In the genomic region with DNA sequence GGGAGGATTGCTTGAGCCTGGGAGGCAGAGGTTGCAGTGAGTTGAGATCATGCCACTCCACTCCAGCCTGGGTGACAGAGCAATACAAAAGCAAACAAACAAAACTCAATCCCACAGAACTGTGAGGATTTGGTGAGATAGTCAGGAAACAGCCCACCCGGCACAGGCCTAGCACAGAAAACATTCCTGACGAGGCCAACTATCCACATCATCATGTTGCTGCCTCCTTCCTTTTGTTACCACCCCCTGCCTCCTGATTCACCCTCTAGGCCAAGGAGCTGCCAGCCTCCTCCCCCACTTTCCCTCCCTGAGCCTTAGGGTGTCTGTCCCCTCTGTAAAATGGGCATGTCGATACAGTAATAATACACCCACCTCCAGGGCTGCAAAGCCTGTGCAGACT, we compare ENCODE assay signal across 17 cellular contexts. TPM values are rescaled to one million over a fixed set of nuclear protein-coding genes. Genes with fewer than 3 reads are reported as not detected.
DNase-seq lines count a peak whose midpoint lies in the region; ATAC-seq, FAIRE-seq and TF ChIP-seq lines count a peak whose summit lies in the region.
"Had no signal": no experiment of that assay in that cellular context is flagged by ENCODE, and none has a peak within 500 bp of the region (broad histone marks: within the 10 kb centered on the region; RNA-seq: fewer than 3 reads in every experiment).

No MANE protein-coding gene starts in this region.

- peak overlapping the region; percentile 39 for H3K27ac ChIP-seq in ACC112 (ENCODE audit: low read depth, low read length)
- H3K27ac ChIP-seq in kidney (ENCODE audit: low read depth in 2 of 2, low read length in 2 of 2): no peak overlapping the region
- H3K27ac ChIP-seq: hepatocyte had no signal

- no TSS peak for BruUV-seq in Caco-2 (replicated peaks; lab: Mats Ljungman, UMichigan)

- FAIRE-seq in kidney (lab: Jason Lieb, UNC): no peak
- FAIRE-seq: TTC549 had no signal

- no peaks in the 10 kb centered on the region for H3K4me1 ChIP-seq in ACC112 (ENCODE audit: control insufficient read depth, insufficient read depth, low read length, unreplicated experiment)
- peaks cover 29% of the 10 kb centered on the region for H3K4me1 ChIP-seq in Caco-2
- peaks cover 7% of the 10 kb centered on the region in 2 donors for H3K4me1 ChIP-seq in kidney (ENCODE audit: control insufficient read depth in 1 of 2, insufficient read depth in 1 of 2, low read depth in 1 of 2, low read length in 2 of 2)

- ATAC-seq in activated naive CD4-positive, alpha-beta T cell treated with anti-CD3 and anti-CD28 coated beads, Interleukin-2, amount 50 U/mL, for 72 hours: no peak
- ATAC-seq: activated T-cell treated with anti-CD3 and anti-CD28 coated beads, Interleukin-2, amount 50 U/mL, for 4 hours had no signal

- CTCF ChIA-PET in Caco-2 (lab: Charles Lee): no interaction called here

- no peak overlapping the region for H3K4me3 Mint-ChIP-seq in Caco-2 (ENCODE audit: unreplicated experiment)
- H3K4me3 Mint-ChIP-seq: activated T-cell treated with anti-CD3 and anti-CD28 coated beads, Interleukin-2, amount 50 U/mL, for 4 hours; mesothelial cell of epicardium had no signal

- no peak overlapping the region for H2AFZ ChIP-seq in ACC112 (ENCODE audit: low read length, unreplicated experiment)
- H2AFZ ChIP-seq: hepatocyte had no signal

- H3K27me3 Mint-ChIP-seq in Caco-2 (ENCODE audit: insufficient read depth, unreplicated experiment): no peaks in the 10 kb centered on the region

- intact Hi-C loops in Caco-2 (cut with micrococcal nuclease; ENCODE audit: unreplicated experiment) (no loop called here), kidney (cut with DNase I) (no loop called here)

- H3K27me3 ChIP-seq in ACC112 (ENCODE audit: insufficient read depth, low read length) (no peaks in the 10 kb centered on the region), Caco-2 (replicated peaks; ENCODE audit: control insufficient read depth, insufficient read depth, low read length) (no peaks in the 10 kb centered on the region)
- H3K27me3 ChIP-seq: hepatocyte had no signal

- H3K36me3 ChIP-seq in ACC112 (ENCODE audit: insufficient read depth, low read length) (no peaks in the 10 kb centered on the region), Caco-2 (ENCODE audit: control insufficient read depth, insufficient read depth, low read length) (no peaks in the 10 kb centered on the region), kidney (ENCODE audit: control insufficient read depth in 1 of 2, insufficient read depth in 2 of 2, low read length in 2 of 2) (no peaks in the 10 kb centered on the region)

- H3K9me3 ChIP-seq in Caco-2 (no peaks in the 10 kb centered on the region), kidney (ENCODE audit: control insufficient read depth in 1 of 2, low read length in 2 of 2) (no peaks in the 10 kb centered on the region)

- POLR2A ChIA-PET in Caco-2 (lab: Charles Lee): no interaction called here

- H3K27ac Mint-ChIP-seq in Caco-2 (ENCODE audit: unreplicated experiment): peak overlapping the region; percentile 41
- H3K27ac Mint-ChIP-seq in activated naive CD4-positive, alpha-beta T cell treated with anti-CD3 and anti-CD28 coated beads, Interleukin-2, amount 50 U/mL, for 72 hours: peak overlapping the region; percentile 68 to 90
- H3K27ac Mint-ChIP-seq: mesothelial cell of epicardium had no signal

- peaks cover 36% of the 10 kb centered on the region for H3K4me1 Mint-ChIP-seq in Caco-2 (ENCODE audit: low read depth, unreplicated experiment)

- H3K9me3 Mint-ChIP-seq in Caco-2 (ENCODE audit: unreplicated experiment): no peaks in the 10 kb centered on the region
- H3K9me3 Mint-ChIP-seq in activated naive CD4-positive, alpha-beta T cell treated with anti-CD3 and anti-CD28 coated beads, Interleukin-2, amount 50 U/mL, for 72 hours: peaks cover 0 to 5% of the 10 kb centered on the region in 2 donors
- H3K9me3 Mint-ChIP-seq: activated T-cell treated with anti-CD3 and anti-CD28 coated beads, Interleukin-2, amount 50 U/mL, for 4 hours; mesothelial cell of epicardium had no signal

- DNase-seq in Caco-2: no peak
- DNase-seq in activated naive CD4-positive, alpha-beta T cell treated with anti-CD3 and anti-CD28 coated beads, Interleukin-2, amount 50 U/mL, for 72 hours (ENCODE audit: low spot score in 2 of 2): no peak
- DNase-seq in foreskin fibroblast: peak; percentile 56 to 68
- no peak for DNase-seq in activated gamma-delta T cell treated with Interleukin-2 at 50 U/mL for 16 hours
- no peak for DNase-seq in ureter (ENCODE audit: low spot score)
- no peak for DNase-seq in occipital lobe (lab: John Stamatoyannopoulos, UW)
- DNase-seq in kidney: no peak
- DNase-seq: activated T-cell treated with anti-CD3 and anti-CD28 coated beads, Interleukin-2, amount 50 U/mL, for 4 hours; COR-L47 had no signal

- H3K4me3 ChIP-seq in ACC112 (ENCODE audit: low read depth, low read length) (no peak overlapping the region), Caco-2 (ENCODE audit: low read depth, low read length) (no peak overlapping the region), foreskin fibroblast (ENCODE audit: low read depth in 1 of 2, low read length in 2 of 2) (no peak overlapping the region), kidney (ENCODE audit: low read length in 2 of 2) (no peak overlapping the region)
- H3K4me3 ChIP-seq: hepatocyte had no signal

- TF ChIP-seq CTCF in Caco-2 (IDR thresholded peaks at IDR 0.05; ENCODE audit: insufficient read depth in 1 of 2, low read depth in 1 of 2, low read length in 1 of 2, severe bottlenecking in 1 of 2, unreplicated experiment in 1 of 2) (no peak), foreskin fibroblast (IDR thresholded peaks at IDR 0.05; ENCODE audit: low read depth, low read length) (no peak), kidney (IDR thresholded peaks at IDR 0.05; ENCODE audit: borderline replicate concordance, extremely low read depth, insufficient read depth) (no peak)

- H3K36me3 Mint-ChIP-seq in Caco-2 (ENCODE audit: insufficient read depth, unreplicated experiment): no peaks in the 10 kb centered on the region
- H3K36me3 Mint-ChIP-seq in activated naive CD4-positive, alpha-beta T cell treated with anti-CD3 and anti-CD28 coated beads, Interleukin-2, amount 50 U/mL, for 72 hours: peaks cover 18 to 36% of the 10 kb centered on the region in 2 donors

- peaks cover 7% of the 10 kb centered on the region for H3K79me2 ChIP-seq in ACC112 (ENCODE audit: control insufficient read depth, insufficient read depth, low read length, unreplicated experiment)

- no peak overlapping the region for H3K9ac ChIP-seq in kidney (ENCODE audit: low read length in 2 of 2)

RNA-seq across cellular contexts. Expression of a gene that starts 39.0 kb away (rescaled TPM):
- total RNA-seq in Caco-2 (2022) (10.3 and 15.6 TPM in 2 replicates), ureter (41.9 TPM), occipital lobe (9.8 TPM), kidney (42.8 TPM)
- total RNA-seq in activated naive CD4-positive, alpha-beta T cell treated with anti-CD3 and anti-CD28 coated beads, Interleukin-2, amount 50 U/mL, for 72 hours: 10 to 100 TPM; 42.9 to 92.2 TPM
- polyA plus RNA-seq in kidney (ENCODE audit: insufficient read depth, low read depth, low replicate concordance): 7.2 TPM

RNA-seq across cellular contexts. Expression of a gene that starts 44.9 kb away (rescaled TPM):
- not detected in 2 replicates for total RNA-seq in Caco-2 (2022)
- not detected for total RNA-seq in activated naive CD4-positive, alpha-beta T cell treated with anti-CD3 and anti-CD28 coated beads, Interleukin-2, amount 50 U/mL, for 72 hours
- total RNA-seq in ureter: not detected
- not detected for total RNA-seq in occipital lobe
- total RNA-seq in kidney: not detected
- polyA plus RNA-seq in kidney (ENCODE audit: insufficient read depth, low read depth, low replicate concordance): not detected
- total RNA-seq: activated T-cell treated with anti-CD3 and anti-CD28 coated beads, Interleukin-2, amount 50 U/mL, for 4 hours; dermis microvascular lymphatic vessel endothelial cell; hepatocyte; mesothelial cell of epicardium; NCI-H460; RPMI7951 had no signal
- polyA plus RNA-seq: hepatocyte, thymus had no signal

Comparison
In these comparisons a context has a peak if more than half of its experiments do, and no peak if none do; other contexts are left out.
1. DNase-seq: peak in foreskin fibroblast (2 of 2); none in Caco-2 (0 of 2), activated naive CD4-positive, alpha-beta T cell treated with anti-CD3 and anti-CD28 coated beads, Interleukin-2, amount 50 U/mL, for 72 hours (0 of 2), activated gamma-delta T cell treated with Interleukin-2 at 50 U/mL for 16 hours (single experiment), ureter (single experiment), occipital lobe (single experiment) and kidney (single experiment).